In the genomic region with DNA sequence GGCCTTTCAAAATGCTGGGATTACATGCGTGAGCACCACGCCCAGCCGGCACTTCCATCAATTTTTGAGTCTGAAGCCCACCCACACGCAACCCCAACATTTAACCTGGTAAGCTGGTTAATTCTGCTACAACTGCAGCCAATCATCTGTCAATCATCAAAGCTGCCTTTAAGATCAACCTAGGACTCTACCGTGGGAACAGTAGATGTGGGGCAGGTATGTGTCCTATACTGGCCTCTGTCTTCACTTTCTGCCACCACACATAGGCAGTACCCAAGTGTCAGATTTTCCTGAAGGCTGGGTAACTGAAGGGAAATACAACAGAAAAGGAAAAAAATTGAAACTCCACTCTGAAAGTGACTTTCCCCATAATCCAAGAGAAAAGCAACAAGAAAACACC, we compare ENCODE assay signal across 14 cellular contexts. TPM values are rescaled to one million over a fixed set of nuclear protein-coding genes. Genes with fewer than 3 reads are reported as not detected.
DNase-seq lines count a peak whose midpoint lies in the region; ATAC-seq and TF ChIP-seq lines count a peak whose summit lies in the region.
"Had no signal": no experiment of that assay in that cellular context is flagged by ENCODE, and none has a peak within 500 bp of the region (broad histone marks: within the 10 kb centered on the region; RNA-seq: fewer than 3 reads in every experiment).

No MANE protein-coding gene starts in this region.

- H3K36me3 ChIP-seq in CD4-positive, CD25-positive, alpha-beta regulatory T cell (ENCODE audit: control insufficient read depth, insufficient read depth, low read length) = no peaks in the 10 kb centered on the region
- no peaks in the 10 kb centered on the region for H3K36me3 ChIP-seq in CD4-positive, alpha-beta memory T cell (ENCODE audit: insufficient read depth, low read length)
- peaks cover 0 to 4% (median 0%) of the 10 kb centered on the region in 9 donors for H3K36me3 ChIP-seq in heart left ventricle
- peaks cover 0 to 9% of the 10 kb centered on the region in 2 donors for H3K36me3 ChIP-seq in psoas muscle (ENCODE audit: insufficient read depth in 1 of 2, low read depth in 1 of 2)

- H3K27me3 Mint-ChIP-seq in CD4-positive, CD25-positive, alpha-beta regulatory T cell = peaks cover 5% of the 10 kb centered on the region
- no peaks in the 10 kb centered on the region for H3K27me3 Mint-ChIP-seq in CD4-positive, alpha-beta memory T cell
- no peaks in the 10 kb centered on the region for H3K27me3 Mint-ChIP-seq in activated naive CD8-positive, alpha-beta T cell treated with anti-CD3 and anti-CD28 coated beads for 36 hours
- no peaks in the 10 kb centered on the region for H3K27me3 Mint-ChIP-seq in naive thymus-derived CD8-positive, alpha-beta T cell

- no peak for DNase-seq in CD4-positive, CD25-positive, alpha-beta regulatory T cell
- no peak for DNase-seq in CD4-positive, alpha-beta memory T cell
- no peak for DNase-seq in activated naive CD8-positive, alpha-beta T cell treated with anti-CD3 and anti-CD28 coated beads for 36 hours
- DNase-seq in naive thymus-derived CD8-positive, alpha-beta T cell = no peak
- DNase-seq in heart left ventricle (no peak), psoas muscle (no peak)
- DNase-seq: COR-L47, H7, IMR-90, NCI-H187 treated with DMSO at 0.1 percent for 48 hours, NCI-H2171 treated with DMSO at 0.1 percent for 48 hours, NCI-H510A, SHP77 treated with DMSO at 0.1 percent for 48 hours had no signal

- no peaks in the 10 kb centered on the region for H3K27me3 ChIP-seq in CD4-positive, CD25-positive, alpha-beta regulatory T cell (ENCODE audit: control insufficient read depth, insufficient read depth, low read length)
- no peaks in the 10 kb centered on the region for H3K27me3 ChIP-seq in CD4-positive, alpha-beta memory T cell (ENCODE audit: insufficient read depth, low read length)
- H3K27me3 ChIP-seq in heart left ventricle = no peaks in the 10 kb centered on the region
- H3K27me3 ChIP-seq in psoas muscle (ENCODE audit: insufficient read depth in 3 of 3, low read length in 2 of 3) = no peaks in the 10 kb centered on the region

- WGBS in heart left ventricle, 4 donors = 83 to 96% (median 94%) methylated on average over 5 of the region's 5 CpGs
- WGBS in psoas muscle, 3 donors = 89 to 93% (median 89%) methylated on average over 5 of the region's 5 CpGs

- TF ChIP-seq CTCF in heart left ventricle (IDR thresholded peaks at IDR 0.05) = no peak
- TF ChIP-seq CTCF in psoas muscle (IDR thresholded peaks at IDR 0.05) = no peak

- H3K4me3 ChIP-seq in CD4-positive, CD25-positive, alpha-beta regulatory T cell (ENCODE audit: low read depth, low read length) = no peak overlapping the region
- H3K4me3 ChIP-seq in CD4-positive, alpha-beta memory T cell (ENCODE audit: low read length in 2 of 2) = no peak overlapping the region
- H3K4me3 ChIP-seq in heart left ventricle (no peak overlapping the region), psoas muscle (no peak overlapping the region)

- no peak overlapping the region for H3K27ac ChIP-seq in CD4-positive, CD25-positive, alpha-beta regulatory T cell (ENCODE audit: insufficient read depth, low read length, poor library complexity, severe bottlenecking)
- no peak overlapping the region for H3K27ac ChIP-seq in CD4-positive, alpha-beta memory T cell (ENCODE audit: low read depth, low read length)
- H3K27ac ChIP-seq in heart left ventricle = no peak overlapping the region
- no peak overlapping the region for H3K27ac ChIP-seq in psoas muscle

- peaks cover 0 to 2% (median 0%) of the 10 kb centered on the region in 7 donors for H3K9me3 Mint-ChIP-seq in CD4-positive, CD25-positive, alpha-beta regulatory T cell
- no peaks in the 10 kb centered on the region for H3K9me3 Mint-ChIP-seq in CD4-positive, alpha-beta memory T cell
- no peaks in the 10 kb centered on the region for H3K9me3 Mint-ChIP-seq in activated naive CD8-positive, alpha-beta T cell treated with anti-CD3 and anti-CD28 coated beads for 36 hours
- H3K9me3 Mint-ChIP-seq in naive thymus-derived CD8-positive, alpha-beta T cell = peaks cover 0 to 3% (median 0%) of the 10 kb centered on the region in 9 donors

- H3K36me3 Mint-ChIP-seq in CD4-positive, CD25-positive, alpha-beta regulatory T cell = peaks cover 23% of the 10 kb centered on the region
- H3K36me3 Mint-ChIP-seq in CD4-positive, alpha-beta memory T cell = peaks cover 0 to 7% of the 10 kb centered on the region in 2 donors
- H3K36me3 Mint-ChIP-seq in activated naive CD8-positive, alpha-beta T cell treated with anti-CD3 and anti-CD28 coated beads for 36 hours = peaks cover 27% of the 10 kb centered on the region
- H3K36me3 Mint-ChIP-seq in naive thymus-derived CD8-positive, alpha-beta T cell = no peaks in the 10 kb centered on the region

- intact Hi-C loops in CD4-positive, alpha-beta memory T cell (cut with micrococcal nuclease) = no loop called here
- intact Hi-C loops in heart left ventricle (cut with DNase I) (no loop called here), psoas muscle (cut with DNase I) (no loop called here)

- H3K4me3 Mint-ChIP-seq in CD4-positive, CD25-positive, alpha-beta regulatory T cell = peak overlapping the region in 1 of 4 donors; percentile 29
- no peak overlapping the region for H3K4me3 Mint-ChIP-seq in CD4-positive, alpha-beta memory T cell
- H3K4me3 Mint-ChIP-seq in activated naive CD8-positive, alpha-beta T cell treated with anti-CD3 and anti-CD28 coated beads for 36 hours = no peak overlapping the region
- peak overlapping the region in 5 of 10 donors; percentile 2 to 39 (median 27) for H3K4me3 Mint-ChIP-seq in naive thymus-derived CD8-positive, alpha-beta T cell

- TF ChIP-seq POLR2A in heart left ventricle (IDR thresholded peaks at IDR 0.05) = no peak

- no peak for ATAC-seq in CD4-positive, CD25-positive, alpha-beta regulatory T cell (ENCODE audit: low read depth in 2 of 2)
- no peak for ATAC-seq in naive thymus-derived CD8-positive, alpha-beta T cell
- ATAC-seq in HG03439 (IDR thresholded peaks at IDR 0.05; ENCODE audit: unreplicated experiment) = no peak
- no peak for ATAC-seq in heart left ventricle
- ATAC-seq in psoas muscle = no peak

- H3K9me3 ChIP-seq in CD4-positive, CD25-positive, alpha-beta regulatory T cell (ENCODE audit: control insufficient read depth in 2 of 2, low read length in 2 of 2) = no peaks in the 10 kb centered on the region
- no peaks in the 10 kb centered on the region for H3K9me3 ChIP-seq in CD4-positive, alpha-beta memory T cell (ENCODE audit: control insufficient read depth in 1 of 2, low read length in 2 of 2)
- H3K9me3 ChIP-seq in heart left ventricle = no peaks in the 10 kb centered on the region
- no peaks in the 10 kb centered on the region for H3K9me3 ChIP-seq in psoas muscle

- peaks cover 24% of the 10 kb centered on the region for H3K4me1 ChIP-seq in CD4-positive, CD25-positive, alpha-beta regulatory T cell (ENCODE audit: control insufficient read depth, insufficient read depth, low read length, poor library complexity, severe bottlenecking)
- H3K4me1 ChIP-seq in CD4-positive, alpha-beta memory T cell (ENCODE audit: insufficient read depth, low read length) = peaks cover 42% of the 10 kb centered on the region
- H3K4me1 ChIP-seq in heart left ventricle = peaks cover 0 to 20% (median 0%) of the 10 kb centered on the region in 12 donors
- no peaks in the 10 kb centered on the region for H3K4me1 ChIP-seq in psoas muscle

- H3K4me1 Mint-ChIP-seq in CD4-positive, CD25-positive, alpha-beta regulatory T cell = peaks cover 17 to 79% (median 36%) of the 10 kb centered on the region in 4 donors
- peaks cover 30 to 54% (median 43%) of the 10 kb centered on the region in 4 donors for H3K4me1 Mint-ChIP-seq in CD4-positive, alpha-beta memory T cell
- peaks cover 64% of the 10 kb centered on the region for H3K4me1 Mint-ChIP-seq in activated naive CD8-positive, alpha-beta T cell treated with anti-CD3 and anti-CD28 coated beads for 36 hours
- H3K4me1 Mint-ChIP-seq in naive thymus-derived CD8-positive, alpha-beta T cell = peaks cover 48 to 89% (median 81%) of the 10 kb centered on the region in 4 donors

- POLR2A ChIA-PET in CD4-positive, alpha-beta memory T cell (lab: Charles Lee; ENCODE audit: partially characterized antibody) = interaction anchor here (0.7 to 5.4 kb wide), 10 partner anchors 9 to 232 kb away, joined by 3 to 58 read pairs (median 7); a partner anchor contains a TSS
- POLR2A ChIA-PET in naive thymus-derived CD8-positive, alpha-beta T cell (lab: Charles Lee) = interaction anchor here (1.1 to 8.3 kb wide), 7 partner anchors 9 to 231 kb away, joined by 3 to 59 read pairs (median 5); no protein-coding TSS in a partner anchor

- CTCF ChIA-PET in CD4-positive, alpha-beta memory T cell (lab: Charles Lee; ENCODE audit: partially characterized antibody) = interaction anchor here (0.5 to 2.8 kb wide), 7 partner anchors 30 to 242 kb away, joined by 3 to 11 read pairs (median 4); no protein-coding TSS in a partner anchor

- H3K27ac Mint-ChIP-seq in CD4-positive, CD25-positive, alpha-beta regulatory T cell = peak overlapping the region in 2 of 3 donors; percentile 29 to 36
- H3K27ac Mint-ChIP-seq in CD4-positive, alpha-beta memory T cell = peak overlapping the region in 4 of 7 donors; percentile 42 to 76 (median 60)
- H3K27ac Mint-ChIP-seq in activated naive CD8-positive, alpha-beta T cell treated with anti-CD3 and anti-CD28 coated beads for 36 hours = peak overlapping the region; percentile 31
- peak overlapping the region in 9 of 10 donors; percentile 42 to 90 (median 79) for H3K27ac Mint-ChIP-seq in naive thymus-derived CD8-positive, alpha-beta T cell

RNA-seq across cellular contexts. Expression of a gene that starts 22.3 kb away (rescaled TPM):
- total RNA-seq in CD4-positive, CD25-positive, alpha-beta regulatory T cell = 30.0 TPM
- polyA plus RNA-seq in CD4-positive, CD25-positive, alpha-beta regulatory T cell = 10 to 100 TPM in 3 of 4 donors, 1 to 10 TPM in 1; 10.0 to 13.6 (median 12.0) TPM
- total RNA-seq in CD4-positive, alpha-beta memory T cell = 10 to 100 TPM; 17.3 to 20.1 TPM
- 10 to 100 TPM; 13.0 to 13.2 TPM for polyA plus RNA-seq in CD4-positive, alpha-beta memory T cell
- total RNA-seq in activated naive CD8-positive, alpha-beta T cell treated with anti-CD3 and anti-CD28 coated beads for 36 hours = 10 to 100 TPM; 13.3 to 14.3 TPM
- 10 to 100 TPM; 22.3 to 26.0 TPM for total RNA-seq in naive thymus-derived CD8-positive, alpha-beta T cell
- polyA plus RNA-seq in naive thymus-derived CD8-positive, alpha-beta T cell = 10 to 100 TPM in 1 of 3 donors, 1 to 10 TPM in 2; 8.8 to 10.4 (median 9.5) TPM
- total RNA-seq in heart left ventricle (1 to 10 TPM in 8 of 9 donors, under 1 TPM in 1; 0.95 to 4.9 (median 2.9) TPM), psoas muscle (1 to 10 TPM; 1.8 to 6.3 (median 3.3) TPM)
- polyA plus RNA-seq in heart left ventricle (1 to 10 TPM; 4.1 to 7.1 TPM), psoas muscle (1 to 10 TPM; 4.6 to 8.2 (median 8.0) TPM)
